In genomic region chr19:7488736-7489353, GRCh38 we compare ENCODE assay signal across 1 cellular context.
A peak's percentile ranks its signal among the peaks of the same experiment; 100 is the strongest.
TF ChIP-seq lines count a peak whose summit lies in the region.

Gene PEX11G, minus strand, starts transcription at chr19:7489035. Its CDS starts 25 bp downstream, at chr19:7489010.

TF ChIP-seq in GM23338, 12 proteins besides CTCF, POLR2A, EP300 and RAD21 (continued from another document):
- peak; percentile 22 for TF ChIP-seq REST (IDR thresholded peaks at IDR 0.05; ENCODE audit: unreplicated experiment)
- no peak for TF ChIP-seq ZNF114 (CRISPR knock-in tag; IDR thresholded peaks at IDR 0.05)
